In the genomic region with DNA sequence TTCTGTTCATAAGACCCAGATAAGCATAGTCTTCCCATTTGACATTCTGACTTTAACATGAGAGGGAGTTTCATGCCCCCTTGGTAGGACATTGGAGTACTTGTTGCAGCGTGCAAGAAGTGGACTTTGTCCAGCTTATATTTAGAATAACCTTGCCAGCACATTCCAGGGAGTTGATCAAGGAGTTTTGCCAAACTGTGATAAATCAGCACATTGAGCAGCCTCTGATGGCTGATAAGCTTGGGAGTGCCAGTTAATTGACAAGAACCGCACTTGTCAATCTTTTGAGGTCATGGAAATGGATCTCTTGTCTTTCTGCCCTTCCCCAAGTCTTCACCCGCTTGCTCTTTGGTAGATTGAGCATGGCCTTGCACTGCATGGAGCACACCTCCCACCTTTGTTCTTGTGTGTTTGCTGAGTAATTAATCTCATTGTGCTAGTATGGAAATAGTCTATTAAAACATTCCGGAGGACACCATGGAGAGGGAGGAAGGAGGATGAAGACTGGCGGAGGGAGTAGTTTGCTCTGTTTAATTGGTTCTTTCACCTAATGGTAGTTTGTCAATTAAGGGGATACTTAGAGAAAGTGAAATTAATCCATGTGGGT, we compare ENCODE assay signal across 19 cellular contexts.
"Had no signal": no experiment of that assay in that cellular context is flagged by ENCODE, and none has a peak within 500 bp of the region (broad histone marks: within the 10 kb centered on the region; RNA-seq: fewer than 3 reads in every experiment).

No MANE protein-coding gene starts in this region.

- H3K27ac ChIP-seq: epithelial cell of prostate, foreskin keratinocyte, thoracic aorta, upper lobe of left lung had no signal

- FAIRE-seq: colon, kidney, TTC549 had no signal

- H3K4me1 ChIP-seq: foreskin keratinocyte had no signal

- H3K4me3 ChIP-seq: thoracic aorta, upper lobe of left lung had no signal

- H3K9me3 ChIP-seq: thoracic aorta, upper lobe of left lung had no signal

- H3K36me3 ChIP-seq: thoracic aorta, upper lobe of left lung had no signal

- DNase-seq: activated B cell treated with CpG ODN at 0.5 μM for 24 hours; activated CD4-positive, alpha-beta memory T cell treated with anti-CD3 and anti-CD28 coated beads for 36 hours; activated CD4-positive, alpha-beta T cell treated with anti-CD3 and anti-CD28 coated beads for 4 hours; activated CD8-positive, alpha-beta memory T cell treated with anti-CD3 and anti-CD28 coated beads, Interleukin-2, amount 10 ng/mL, durations not matched to agents 7 days and 5 days; central memory CD4-positive, alpha-beta T cell; endodermal cell; foreskin keratinocyte; glutamatergic neuron; hypothalamus; kidney; mesenchymal stem cell; naive thymus-derived CD8-positive, alpha-beta T cell; stimulated activated naive B cell treated with anti-CD40 and anti-IgM and Interleukin-4, amounts not matched to agents 10 μg/mL and 1 μg/mL and 100 μg/mL, for 72 hours; upper lobe of left lung had no signal

- H3K27me3 ChIP-seq: foreskin keratinocyte, upper lobe of left lung had no signal

- ATAC-seq: activated CD8-positive, alpha-beta memory T cell treated with anti-CD3 and anti-CD28 coated beads, Interleukin-2, amount 10 ng/mL, durations not matched to agents 7 days and 5 days; foreskin keratinocyte; naive thymus-derived CD8-positive, alpha-beta T cell; sciatic nerve; stimulated activated naive B cell treated with anti-CD40 and anti-IgM and Interleukin-4, amounts not matched to agents 10 μg/mL and 1 μg/mL and 100 μg/mL, for 72 hours had no signal
